In the genomic region with DNA sequence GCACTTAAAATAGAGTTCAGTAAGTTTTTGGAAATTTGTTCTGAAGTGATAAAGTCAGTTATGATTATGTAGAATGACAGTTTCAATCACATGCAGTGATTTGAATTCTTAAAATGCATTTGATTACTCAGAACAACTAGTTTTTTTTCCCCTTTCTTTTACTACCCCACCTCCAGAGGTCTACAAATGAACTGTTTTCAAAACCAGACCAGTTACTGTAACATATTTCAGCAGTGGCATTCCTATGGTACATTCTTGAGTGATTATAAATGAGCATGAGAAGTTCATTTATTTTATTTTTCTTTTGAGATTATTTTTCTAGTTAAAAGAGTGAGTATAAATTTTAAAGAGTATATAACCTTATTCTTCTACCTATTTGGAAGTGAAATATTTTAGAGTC, we compare ENCODE assay signal across 15 cellular contexts.
"Had no signal": no experiment of that assay in that cellular context is flagged by ENCODE, and none has a peak within 500 bp of the region (broad histone marks: within the 10 kb centered on the region; RNA-seq: fewer than 3 reads in every experiment).

No MANE protein-coding gene starts in this region.

- H3K9me3 ChIP-seq: ascending aorta, lower lobe of right lung, psoas muscle, right lobe of liver, spleen, stomach, testis, upper lobe of left lung had no signal

- DNase-seq: activated CD4-positive, alpha-beta T cell treated with anti-CD3 and anti-CD28 coated beads, Interleukin-2, amount 10 ng/mL, durations not matched to agents 7 days and 5 days; activated CD8-positive, alpha-beta memory T cell treated with anti-CD3 and anti-CD28 coated beads for 24 hours; activated naive CD8-positive, alpha-beta T cell treated with anti-CD3 and anti-CD28 coated beads, Interleukin-2, amount 10 ng/mL, durations not matched to agents 7 days and 5 days; foreskin keratinocyte; left colon; lower lobe of right lung; nephron progenitor cell; psoas muscle; right lobe of liver; spleen; stomach; testis; upper lobe of left lung had no signal

- H3K4me3 ChIP-seq: ascending aorta, cardiac muscle cell, lower lobe of right lung, psoas muscle, right lobe of liver, spleen, stomach, testis, upper lobe of left lung had no signal

- ATAC-seq: foreskin keratinocyte, left colon, lower lobe of right lung, psoas muscle, right lobe of liver had no signal

- H3K27me3 ChIP-seq: ascending aorta, cardiac muscle cell, foreskin keratinocyte, right lobe of liver, spleen, stomach, testis, upper lobe of left lung had no signal

- H3K27ac ChIP-seq: ascending aorta, cardiac muscle cell, foreskin keratinocyte, lower lobe of right lung, psoas muscle, right lobe of liver, spleen, stomach, testis, upper lobe of left lung had no signal

- H3K4me1 ChIP-seq: foreskin keratinocyte, lower lobe of right lung, right lobe of liver, spleen, stomach, testis, upper lobe of left lung had no signal
